26 cellular contexts compared by ENCODE assay signal in genomic region chr6:142162780-142163179, GRCh38. TPM values are rescaled to one million over a fixed set of nuclear protein-coding genes. Genes with fewer than 3 reads are reported as not detected.
DNase-seq lines count a peak whose midpoint lies in the region; ATAC-seq and TF ChIP-seq lines count a peak whose summit lies in the region.
"Had no signal": no experiment of that assay in that cellular context is flagged by ENCODE, and none has a peak within 500 bp of the region (broad histone marks: within the 10 kb centered on the region; RNA-seq: fewer than 3 reads in every experiment).

No MANE protein-coding gene starts in this region.

- no peak for TF ChIP-seq CTCF in Panc1 (IDR thresholded peaks at IDR 0.05)

- intact Hi-C loops in Panc1 (cut with micrococcal nuclease; ENCODE audit: unreplicated experiment) = no loop called here

- CTCF ChIA-PET in Panc1 (lab: Charles Lee) = no interaction called here

- peak overlapping the region; percentile 52; the same call in 1 of the 2 replicates for H3K27ac ChIP-seq in Panc1 (ENCODE audit: low read length)

- in situ Hi-C loops in Panc1 (cut with HindIII; ENCODE audit: low pct_unique_long_range_greater_than_20kb, low sequenced_read_pairs) = no loop called here

- ATAC-seq in Panc1 (no peak), GM21381 (IDR thresholded peaks at IDR 0.05; ENCODE audit: unreplicated experiment) (no peak)
- ATAC-seq: GM23338 had no signal

- DNase-seq in NCI-H2227 treated with DMSO at 0.1 percent for 48 hours (lab: John Stamatoyannopoulos, UW) = peak; percentile 9
- no peak for DNase-seq in NCI-H2227 (lab: John Stamatoyannopoulos, UW; ENCODE audit: unreplicated experiment)
- DNase-seq in NCI-H146 treated with DMSO at 0.1 percent for 48 hours (lab: John Stamatoyannopoulos, UW; ENCODE audit: unreplicated experiment) = peak; percentile 47
- no peak for DNase-seq in Panc1 (ENCODE audit: low read depth, low spot score)
- no peak for DNase-seq in SK-N-DZ (ENCODE audit: low spot score)
- DNase-seq in effector CD8-positive, alpha-beta T cell (lab: John Stamatoyannopoulos, UW) = no peak
- DNase-seq: AML-193; C1 segment of cervical spinal cord; Calu3; CD8-positive, alpha-beta memory T cell; DMS153; Kasumi-1; MG63; NCI-H1436; NCI-H2029 treated with DMSO at 0.1 percent for 48 hours; NCI-H2171 treated with DMSO at 0.1 percent for 48 hours; NCI-H446 treated with DMSO at 0.1 percent for 48 hours; NCI-H526 treated with DMSO at 0.1 percent for 48 hours had no signal

- H3K36me3 ChIP-seq in Panc1 (ENCODE audit: control insufficient read depth, insufficient read depth, low read length) = peaks cover 8% of the 10 kb centered on the region; the same call in 1 of the 2 replicates

- BruUV-seq in Panc1 (replicated peaks; lab: Mats Ljungman, UMichigan) = no TSS peak

- H3K4me3 ChIP-seq in Panc1 (ENCODE audit: low read depth in 2 of 2, low read length in 2 of 2) = no peak overlapping the region
- H3K4me3 ChIP-seq: GM23338, HAP-1, MG63 had no signal

- H3K4me1 ChIP-seq in Panc1 (ENCODE audit: control insufficient read depth, insufficient read depth, low read length) = peaks cover 41% of the 10 kb centered on the region

- no peaks in the 10 kb centered on the region for H3K9me3 ChIP-seq in Panc1 (ENCODE audit: control insufficient read depth, insufficient read depth, low read depth, low read length)
- H3K9me3 ChIP-seq: HAP-1, MG63 had no signal

- no peaks in the 10 kb centered on the region for H3K27me3 ChIP-seq in Panc1 (ENCODE audit: control insufficient read depth, insufficient read depth, low read length)
- H3K27me3 ChIP-seq: MG63 had no signal

- POLR2A ChIA-PET in Panc1 (lab: Charles Lee) = interaction anchor here (0.6 kb wide), 1 partner anchor 160 kb away, joined by 8 read pairs; no protein-coding TSS in a partner anchor

RNA-seq across cellular contexts. Expression of gene VTA1, which starts 15.7 kb away (rescaled TPM):
- 72.1 TPM for total RNA-seq in Panc1 (2021; ENCODE audit: unreplicated experiment)
- polyA plus RNA-seq in Panc1 (2012; ENCODE audit: insufficient read length) = 41.8 TPM
- polyA plus RNA-seq in SK-N-DZ (2014; cell fraction: cytosol; rRNA removed) = 79.5 and 85.7 TPM in 2 replicates
- polyA plus RNA-seq in SK-N-DZ (2014; cell fraction: nucleus; rRNA removed) = 45.5 and 51.0 TPM in 2 replicates

RNA-seq across cellular contexts. Expression of gene NMBR, which starts 15.9 kb away (rescaled TPM):
- total RNA-seq in Panc1 (2021; ENCODE audit: unreplicated experiment) = not detected
- not detected for polyA plus RNA-seq in Panc1 (2012; ENCODE audit: insufficient read length)
- polyA plus RNA-seq in SK-N-DZ (2014; cell fraction: cytosol; rRNA removed) = 0.20 TPM in 1 of 2 replicates, not detected in the other
- polyA plus RNA-seq in SK-N-DZ (2014; cell fraction: nucleus; rRNA removed) = 0.25 TPM in 1 of 2 replicates, not detected in the other
- total RNA-seq: A172; Calu3; CD8-positive, alpha-beta memory T cell; G401; GM23338; OCI-LY7; SK-MEL-5 had no signal
- polyA plus RNA-seq: CD8-positive, alpha-beta memory T cell; GM23338 had no signal

RNA-seq across cellular contexts. Expression of gene GJE1, which starts 30.1 kb away (rescaled TPM):
- total RNA-seq in Panc1 (2021; ENCODE audit: unreplicated experiment) = not detected
- not detected for polyA plus RNA-seq in Panc1 (2012; ENCODE audit: insufficient read length)
- polyA plus RNA-seq in SK-N-DZ (2014; cell fraction: cytosol; rRNA removed) = not detected in 2 replicates
- not detected in 2 replicates for polyA plus RNA-seq in SK-N-DZ (2014; cell fraction: nucleus; rRNA removed)
- total RNA-seq: A172; Calu3; CD8-positive, alpha-beta memory T cell; G401; GM23338; OCI-LY7; SK-MEL-5 had no signal
- polyA plus RNA-seq: AG04450; CD8-positive, alpha-beta memory T cell; GM23338 had no signal

Comparison
In these comparisons a context has a peak if more than half of its experiments do, and no peak if none do; other contexts are left out.
1. DNase-seq: peak in NCI-H2227 treated with DMSO at 0.1 percent for 48 hours (single experiment) and NCI-H146 treated with DMSO at 0.1 percent for 48 hours (single experiment); none in NCI-H2227 (single experiment), Panc1 (single experiment), SK-N-DZ (single experiment) and effector CD8-positive, alpha-beta T cell (single experiment).